14 cellular contexts compared by ENCODE assay signal in the genomic region with DNA sequence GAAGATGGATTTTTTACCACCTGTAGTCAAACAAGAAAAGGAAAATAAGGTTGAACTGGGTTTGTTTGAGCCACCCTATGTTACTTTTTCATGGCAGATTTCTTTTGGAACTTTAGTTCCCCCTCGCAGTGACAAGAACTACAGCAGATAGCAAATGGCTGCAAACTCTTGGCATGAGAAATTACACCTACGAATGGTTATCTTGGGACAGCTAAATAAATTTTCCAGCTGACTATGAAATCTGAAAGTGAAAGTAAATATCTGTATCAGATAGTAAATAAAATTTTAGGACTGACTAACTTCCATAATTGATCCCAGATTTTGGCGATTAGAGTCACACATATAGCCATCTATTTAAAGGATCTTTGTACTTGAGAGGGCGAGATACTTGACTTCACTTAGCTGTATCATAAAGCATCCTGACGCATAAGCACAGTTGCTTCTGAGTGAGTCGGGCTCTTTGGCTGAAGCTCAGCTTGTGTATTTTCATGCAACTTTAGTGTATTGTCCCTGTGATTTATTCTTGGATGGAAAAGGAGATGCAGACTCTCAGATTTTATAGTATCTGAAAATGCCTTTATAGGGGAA.
DNase-seq lines count a peak whose midpoint lies in the region; ATAC-seq and TF ChIP-seq lines count a peak whose summit lies in the region.
"Had no signal": no experiment of that assay in that cellular context is flagged by ENCODE, and none has a peak within 500 bp of the region (broad histone marks: within the 10 kb centered on the region; RNA-seq: fewer than 3 reads in every experiment).

No MANE protein-coding gene starts in this region.

- no peak overlapping the region for H3K4me3 Mint-ChIP-seq in activated CD4-positive, alpha-beta T cell treated with anti-CD3 and anti-CD28 coated beads, Interleukin-2, amount 10 ng/mL, durations not matched to agents 7 days and 5 days
- no peak overlapping the region for H3K4me3 Mint-ChIP-seq in immature natural killer cell
- H3K4me3 Mint-ChIP-seq: activated CD8-positive, alpha-beta memory T cell treated with anti-CD3 and anti-CD28 coated beads, Interleukin-2, amount 10 ng/mL, durations not matched to agents 7 days and 5 days; endodermal cell had no signal

- no peaks in the 10 kb centered on the region for H3K27me3 Mint-ChIP-seq in activated CD4-positive, alpha-beta T cell treated with anti-CD3 and anti-CD28 coated beads, Interleukin-2, amount 10 ng/mL, durations not matched to agents 7 days and 5 days
- H3K27me3 Mint-ChIP-seq in immature natural killer cell (ENCODE audit: low read depth in 3 of 3): peaks cover 0 to 4% (median 0%) of the 10 kb centered on the region in 3 donors
- H3K27me3 Mint-ChIP-seq: activated CD8-positive, alpha-beta memory T cell treated with anti-CD3 and anti-CD28 coated beads, Interleukin-2, amount 10 ng/mL, durations not matched to agents 7 days and 5 days had no signal

- no peak for ATAC-seq in GM21447 (IDR thresholded peaks at IDR 0.05; ENCODE audit: unreplicated experiment)
- ATAC-seq: activated CD8-positive, alpha-beta memory T cell treated with anti-CD3 and anti-CD28 coated beads, Interleukin-2, amount 10 ng/mL, durations not matched to agents 7 days and 5 days had no signal

- H3K4me1 Mint-ChIP-seq in activated CD4-positive, alpha-beta T cell treated with anti-CD3 and anti-CD28 coated beads, Interleukin-2, amount 10 ng/mL, durations not matched to agents 7 days and 5 days: no peaks in the 10 kb centered on the region
- H3K4me1 Mint-ChIP-seq in immature natural killer cell: no peaks in the 10 kb centered on the region
- H3K4me1 Mint-ChIP-seq: activated CD8-positive, alpha-beta memory T cell treated with anti-CD3 and anti-CD28 coated beads, Interleukin-2, amount 10 ng/mL, durations not matched to agents 7 days and 5 days; endodermal cell had no signal

- H3K9me3 Mint-ChIP-seq in activated CD4-positive, alpha-beta T cell treated with anti-CD3 and anti-CD28 coated beads, Interleukin-2, amount 10 ng/mL, durations not matched to agents 7 days and 5 days: peaks cover 4% of the 10 kb centered on the region
- H3K9me3 Mint-ChIP-seq in immature natural killer cell: peaks cover 3 to 22% (median 10%) of the 10 kb centered on the region in 6 donors
- H3K9me3 Mint-ChIP-seq: endodermal cell had no signal

- POLR2A ChIA-PET in activated CD4-positive, alpha-beta T cell treated with anti-CD3 and anti-CD28 coated beads, Interleukin-2, amount 10 ng/mL, durations not matched to agents 7 days and 5 days (lab: Charles Lee): no interaction called here

- CTCF ChIA-PET in activated CD4-positive, alpha-beta T cell treated with anti-CD3 and anti-CD28 coated beads, Interleukin-2, amount 10 ng/mL, durations not matched to agents 7 days and 5 days (lab: Charles Lee): interaction anchor here (0.5 to 0.6 kb wide), 2 partner anchors 23 to 148 kb away, joined by 3 read pairs; no protein-coding TSS in a partner anchor

- peak; percentile 3 for DNase-seq in A172 (ENCODE audit: low spot score)
- peak; percentile 31 for DNase-seq in HCEC 1CT
- peak; percentile 23 for DNase-seq in choroid plexus epithelial cell (ENCODE audit: low read depth)
- peak; percentile 31 for DNase-seq in myocyte (ENCODE audit: low read depth)
- DNase-seq in activated CD4-positive, alpha-beta T cell treated with anti-CD3 and anti-CD28 coated beads, Interleukin-2, amount 10 ng/mL, durations not matched to agents 7 days and 5 days: no peak
- no peak for DNase-seq in immature natural killer cell
- no peak for DNase-seq in activated CD4-positive, alpha-beta T cell treated with anti-CD3 and anti-CD28 coated beads, Interleukin-2, amount 50 U/mL, for 4 hours
- DNase-seq: activated CD8-positive, alpha-beta memory T cell treated with anti-CD3 and anti-CD28 coated beads, Interleukin-2, amount 10 ng/mL, durations not matched to agents 7 days and 5 days; endodermal cell; GF-D8; OCI-M1; transverse colon had no signal

- no peaks in the 10 kb centered on the region for H3K36me3 Mint-ChIP-seq in activated CD4-positive, alpha-beta T cell treated with anti-CD3 and anti-CD28 coated beads, Interleukin-2, amount 10 ng/mL, durations not matched to agents 7 days and 5 days (ENCODE audit: low read depth)
- no peaks in the 10 kb centered on the region for H3K36me3 Mint-ChIP-seq in immature natural killer cell
- H3K36me3 Mint-ChIP-seq: activated CD8-positive, alpha-beta memory T cell treated with anti-CD3 and anti-CD28 coated beads, Interleukin-2, amount 10 ng/mL, durations not matched to agents 7 days and 5 days had no signal

- H3K27ac Mint-ChIP-seq in activated CD4-positive, alpha-beta T cell treated with anti-CD3 and anti-CD28 coated beads, Interleukin-2, amount 10 ng/mL, durations not matched to agents 7 days and 5 days: no peak overlapping the region
- H3K27ac Mint-ChIP-seq in immature natural killer cell: no peak overlapping the region
- H3K27ac Mint-ChIP-seq: activated CD8-positive, alpha-beta memory T cell treated with anti-CD3 and anti-CD28 coated beads, Interleukin-2, amount 10 ng/mL, durations not matched to agents 7 days and 5 days; endodermal cell had no signal

- no peak for TF ChIP-seq CTCF in choroid plexus epithelial cell (conservative IDR thresholded peaks at IDR 0.05; ENCODE audit: low read depth, low read length)

- no peak overlapping the region for H3K4me3 ChIP-seq in choroid plexus epithelial cell (ENCODE audit: low read depth, low read length)
- H3K4me3 ChIP-seq: BLaER1, transverse colon had no signal

Comparison
In these comparisons a context has a peak if more than half of its experiments do, and no peak if none do; other contexts are left out.
1. DNase-seq: peak in A172 (single experiment), HCEC 1CT (single experiment), choroid plexus epithelial cell (single experiment) and myocyte (single experiment); none in activated CD4-positive, alpha-beta T cell treated with anti-CD3 and anti-CD28 coated beads, Interleukin-2, amount 10 ng/mL, durations not matched to agents 7 days and 5 days (single experiment), immature natural killer cell (0 of 3) and activated CD4-positive, alpha-beta T cell treated with anti-CD3 and anti-CD28 coated beads, Interleukin-2, amount 50 U/mL, for 4 hours (0 of 2).